Comparison of ENCODE assay signal across 1 cellular context in the genomic region with DNA sequence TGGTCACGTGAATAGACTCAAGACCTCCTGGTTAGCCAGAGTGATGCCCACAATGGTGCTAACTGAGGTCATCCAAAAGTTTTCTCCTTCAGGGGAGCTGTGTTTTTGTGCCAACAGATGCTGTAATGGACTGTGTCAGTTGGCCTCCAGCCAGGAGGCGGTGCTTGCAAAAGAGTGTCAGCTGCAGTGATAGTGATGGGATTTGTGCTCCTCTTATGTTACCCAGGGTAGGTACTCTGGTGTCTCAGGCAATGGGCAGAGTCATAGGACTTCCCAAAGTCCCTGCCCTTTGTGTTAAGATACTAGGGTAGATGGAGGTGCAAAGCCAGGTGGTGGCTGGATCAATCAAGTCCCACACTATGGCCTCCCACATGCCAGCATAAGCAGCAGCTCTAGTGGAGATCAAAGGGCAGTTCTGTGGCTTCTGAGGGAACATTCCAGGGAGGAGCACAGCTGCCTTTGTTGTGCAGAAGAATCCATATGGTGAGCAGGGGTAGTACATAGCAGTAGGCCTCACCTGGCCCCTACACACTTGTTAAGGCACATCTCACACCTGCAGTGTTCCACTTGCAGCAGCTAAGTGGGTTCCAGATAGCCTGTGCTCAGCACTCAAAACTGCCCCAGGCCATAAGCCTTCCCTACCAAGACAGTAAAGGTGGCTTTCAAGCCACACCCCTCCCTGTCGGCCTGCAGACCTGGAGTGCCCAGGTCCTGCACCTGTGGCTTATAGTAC.
TF ChIP-seq lines count a peak whose summit lies in the region.

No MANE protein-coding gene starts in this region.

TF ChIP-seq in HEK293, 187 proteins besides CTCF, POLR2A, EP300 and RAD21 (continued from another document and continues in another):
- TF ChIP-seq, protein P1, sequence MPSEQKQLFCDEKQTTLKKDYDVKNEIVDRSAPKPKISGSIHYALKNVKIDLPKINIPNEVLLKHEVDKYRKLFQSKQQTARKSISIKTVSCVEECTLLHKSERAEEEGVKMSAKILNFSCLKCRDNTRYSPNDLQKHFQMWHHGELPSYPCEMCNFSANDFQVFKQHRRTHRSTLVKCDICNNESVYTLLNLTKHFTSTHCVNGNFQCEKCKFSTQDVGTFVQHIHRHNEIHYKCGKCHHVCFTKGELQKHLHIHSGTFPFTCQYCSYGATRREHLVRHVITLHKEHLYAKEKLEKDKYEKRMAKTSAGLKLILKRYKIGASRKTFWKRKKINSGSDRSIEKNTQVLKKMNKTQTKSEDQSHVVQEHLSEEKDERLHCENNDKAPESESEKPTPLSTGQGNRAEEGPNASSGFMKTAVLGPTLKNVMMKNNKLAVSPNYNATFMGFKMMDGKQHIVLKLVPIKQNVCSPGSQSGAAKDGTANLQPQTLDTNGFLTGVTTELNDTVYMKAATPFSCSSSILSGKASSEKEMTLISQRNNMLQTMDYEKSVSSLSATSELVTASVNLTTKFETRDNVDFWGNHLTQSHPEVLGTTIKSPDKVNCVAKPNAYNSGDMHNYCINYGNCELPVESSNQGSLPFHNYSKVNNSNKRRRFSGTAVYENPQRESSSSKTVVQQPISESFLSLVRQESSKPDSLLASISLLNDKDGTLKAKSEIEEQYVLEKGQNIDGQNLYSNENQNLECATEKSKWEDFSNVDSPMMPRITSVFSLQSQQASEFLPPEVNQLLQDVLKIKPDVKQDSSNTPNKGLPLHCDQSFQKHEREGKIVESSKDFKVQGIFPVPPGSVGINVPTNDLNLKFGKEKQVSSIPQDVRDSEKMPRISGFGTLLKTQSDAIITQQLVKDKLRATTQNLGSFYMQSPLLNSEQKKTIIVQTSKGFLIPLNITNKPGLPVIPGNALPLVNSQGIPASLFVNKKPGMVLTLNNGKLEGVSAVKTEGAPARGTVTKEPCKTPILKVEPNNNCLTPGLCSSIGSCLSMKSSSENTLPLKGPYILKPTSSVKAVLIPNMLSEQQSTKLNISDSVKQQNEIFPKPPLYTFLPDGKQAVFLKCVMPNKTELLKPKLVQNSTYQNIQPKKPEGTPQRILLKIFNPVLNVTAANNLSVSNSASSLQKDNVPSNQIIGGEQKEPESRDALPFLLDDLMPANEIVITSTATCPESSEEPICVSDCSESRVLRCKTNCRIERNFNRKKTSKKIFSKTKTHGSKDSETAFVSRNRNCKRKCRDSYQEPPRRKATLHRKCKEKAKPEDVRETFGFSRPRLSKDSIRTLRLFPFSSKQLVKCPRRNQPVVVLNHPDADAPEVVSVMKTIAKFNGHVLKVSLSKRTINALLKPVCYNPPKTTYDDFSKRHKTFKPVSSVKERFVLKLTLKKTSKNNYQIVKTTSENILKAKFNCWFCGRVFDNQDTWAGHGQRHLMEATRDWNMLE (tag by site-specific recombination; conservative IDR thresholded peaks at IDR 0.05; ENCODE audit: low read depth), result no peak
- TF ChIP-seq ZNF585B (tag by site-specific recombination; IDR thresholded peaks at IDR 0.05), result no peak
- TF ChIP-seq, protein P2, sequence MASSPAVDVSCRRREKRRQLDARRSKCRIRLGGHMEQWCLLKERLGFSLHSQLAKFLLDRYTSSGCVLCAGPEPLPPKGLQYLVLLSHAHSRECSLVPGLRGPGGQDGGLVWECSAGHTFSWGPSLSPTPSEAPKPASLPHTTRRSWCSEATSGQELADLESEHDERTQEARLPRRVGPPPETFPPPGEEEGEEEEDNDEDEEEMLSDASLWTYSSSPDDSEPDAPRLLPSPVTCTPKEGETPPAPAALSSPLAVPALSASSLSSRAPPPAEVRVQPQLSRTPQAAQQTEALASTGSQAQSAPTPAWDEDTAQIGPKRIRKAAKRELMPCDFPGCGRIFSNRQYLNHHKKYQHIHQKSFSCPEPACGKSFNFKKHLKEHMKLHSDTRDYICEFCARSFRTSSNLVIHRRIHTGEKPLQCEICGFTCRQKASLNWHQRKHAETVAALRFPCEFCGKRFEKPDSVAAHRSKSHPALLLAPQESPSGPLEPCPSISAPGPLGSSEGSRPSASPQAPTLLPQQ (tag by site-specific recombination; IDR thresholded peaks at IDR 0.05), result no peak
- TF ChIP-seq ZNF707 (tag by site-specific recombination; IDR thresholded peaks at IDR 0.05), result no peak
- TF ChIP-seq ZNF501 (tag by site-specific recombination; IDR thresholded peaks at IDR 0.05), result no peak
- TF ChIP-seq ZNF366 (tag by site-specific recombination; conservative IDR thresholded peaks at IDR 0.05), result peak; percentile 32; the same call in 1 of the 2 replicates
- TF ChIP-seq SP7 (tag by site-specific recombination; IDR thresholded peaks at IDR 0.05), result no peak
- no peak for TF ChIP-seq ZSCAN30 (tag by site-specific recombination; IDR thresholded peaks at IDR 0.05)
- TF ChIP-seq ZBTB20 (tag by site-specific recombination; IDR thresholded peaks at IDR 0.05), result 0 out of 2 replicates have a peak, but pooled peaks have one; percentile 26
- peak; percentile 62 for TF ChIP-seq ZNF629 (tag by site-specific recombination; IDR thresholded peaks at IDR 0.05)
- TF ChIP-seq ZNF335 (tag by site-specific recombination; conservative IDR thresholded peaks at IDR 0.05), result peak; percentile 31; the same call in 1 of the 2 replicates
- no peak for TF ChIP-seq ZNF140 (tag by site-specific recombination; IDR thresholded peaks at IDR 0.05)
- TF ChIP-seq, protein P3, sequence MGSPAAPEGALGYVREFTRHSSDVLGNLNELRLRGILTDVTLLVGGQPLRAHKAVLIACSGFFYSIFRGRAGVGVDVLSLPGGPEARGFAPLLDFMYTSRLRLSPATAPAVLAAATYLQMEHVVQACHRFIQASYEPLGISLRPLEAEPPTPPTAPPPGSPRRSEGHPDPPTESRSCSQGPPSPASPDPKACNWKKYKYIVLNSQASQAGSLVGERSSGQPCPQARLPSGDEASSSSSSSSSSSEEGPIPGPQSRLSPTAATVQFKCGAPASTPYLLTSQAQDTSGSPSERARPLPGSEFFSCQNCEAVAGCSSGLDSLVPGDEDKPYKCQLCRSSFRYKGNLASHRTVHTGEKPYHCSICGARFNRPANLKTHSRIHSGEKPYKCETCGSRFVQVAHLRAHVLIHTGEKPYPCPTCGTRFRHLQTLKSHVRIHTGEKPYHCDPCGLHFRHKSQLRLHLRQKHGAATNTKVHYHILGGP (tag by site-specific recombination; IDR thresholded peaks at IDR 0.05), result no peak
- TF ChIP-seq ZNF670 (tag by site-specific recombination; IDR thresholded peaks at IDR 0.05; ENCODE audit: low read depth), result no peak
- no peak for TF ChIP-seq ZNF544 (tag by site-specific recombination; IDR thresholded peaks at IDR 0.05)
- no peak for TF ChIP-seq ZBTB48 (tag by site-specific recombination; IDR thresholded peaks at IDR 0.05)
- TF ChIP-seq ZNF624 (tag by site-specific recombination; IDR thresholded peaks at IDR 0.05), result no peak
- TF ChIP-seq ZNF426 (tag by site-specific recombination; IDR thresholded peaks at IDR 0.05), result no peak
- TF ChIP-seq SP3 (tag by site-specific recombination; IDR thresholded peaks at IDR 0.05), result no peak
- TF ChIP-seq ZNF274 (IDR thresholded peaks at IDR 0.05; ENCODE audit: low read length), result no peak
- no peak for TF ChIP-seq ZNF274 (tag by site-specific recombination; IDR thresholded peaks at IDR 0.05; ENCODE audit: borderline replicate concordance)
- TF ChIP-seq, protein P4, sequence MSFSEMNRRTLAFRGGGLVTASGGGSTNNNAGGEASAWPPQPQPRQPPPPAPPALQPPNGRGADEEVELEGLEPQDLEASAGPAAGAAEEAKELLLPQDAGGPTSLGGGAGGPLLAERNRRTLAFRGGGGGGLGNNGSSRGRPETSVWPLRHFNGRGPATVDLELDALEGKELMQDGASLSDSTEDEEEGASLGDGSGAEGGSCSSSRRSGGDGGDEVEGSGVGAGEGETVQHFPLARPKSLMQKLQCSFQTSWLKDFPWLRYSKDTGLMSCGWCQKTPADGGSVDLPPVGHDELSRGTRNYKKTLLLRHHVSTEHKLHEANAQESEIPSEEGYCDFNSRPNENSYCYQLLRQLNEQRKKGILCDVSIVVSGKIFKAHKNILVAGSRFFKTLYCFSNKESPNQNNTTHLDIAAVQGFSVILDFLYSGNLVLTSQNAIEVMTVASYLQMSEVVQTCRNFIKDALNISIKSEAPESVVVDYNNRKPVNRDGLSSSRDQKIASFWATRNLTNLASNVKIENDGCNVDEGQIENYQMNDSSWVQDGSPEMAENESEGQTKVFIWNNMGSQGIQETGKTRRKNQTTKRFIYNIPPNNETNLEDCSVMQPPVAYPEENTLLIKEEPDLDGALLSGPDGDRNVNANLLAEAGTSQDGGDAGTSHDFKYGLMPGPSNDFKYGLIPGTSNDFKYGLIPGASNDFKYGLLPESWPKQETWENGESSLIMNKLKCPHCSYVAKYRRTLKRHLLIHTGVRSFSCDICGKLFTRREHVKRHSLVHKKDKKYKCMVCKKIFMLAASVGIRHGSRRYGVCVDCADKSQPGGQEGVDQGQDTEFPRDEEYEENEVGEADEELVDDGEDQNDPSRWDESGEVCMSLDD (tag by site-specific recombination; IDR thresholded peaks at IDR 0.05), result no peak
- 0 out of 2 replicates have a peak, but pooled peaks have one; percentile 20 for TF ChIP-seq GLIS2 (tag by site-specific recombination; IDR thresholded peaks at IDR 0.05)
- TF ChIP-seq, protein P5, sequence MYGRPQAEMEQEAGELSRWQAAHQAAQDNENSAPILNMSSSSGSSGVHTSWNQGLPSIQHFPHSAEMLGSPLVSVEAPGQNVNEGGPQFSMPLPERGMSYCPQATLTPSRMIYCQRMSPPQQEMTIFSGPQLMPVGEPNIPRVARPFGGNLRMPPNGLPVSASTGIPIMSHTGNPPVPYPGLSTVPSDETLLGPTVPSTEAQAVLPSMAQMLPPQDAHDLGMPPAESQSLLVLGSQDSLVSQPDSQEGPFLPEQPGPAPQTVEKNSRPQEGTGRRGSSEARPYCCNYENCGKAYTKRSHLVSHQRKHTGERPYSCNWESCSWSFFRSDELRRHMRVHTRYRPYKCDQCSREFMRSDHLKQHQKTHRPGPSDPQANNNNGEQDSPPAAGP (tag by site-specific recombination; IDR thresholded peaks at IDR 0.05), result no peak
- TF ChIP-seq ZNF24 (tag by site-specific recombination; IDR thresholded peaks at IDR 0.05), result no peak
- TF ChIP-seq ZNF214 (tag by site-specific recombination; IDR thresholded peaks at IDR 0.05; ENCODE audit: borderline replicate concordance), result no peak
- TF ChIP-seq GLI4 (tag by site-specific recombination; IDR thresholded peaks at IDR 0.05), result no peak
- TF ChIP-seq ZNF660 (tag by site-specific recombination; IDR thresholded peaks at IDR 0.05), result peak; percentile 48; the same call in 1 of the 2 replicates
- TF ChIP-seq, protein P6, sequence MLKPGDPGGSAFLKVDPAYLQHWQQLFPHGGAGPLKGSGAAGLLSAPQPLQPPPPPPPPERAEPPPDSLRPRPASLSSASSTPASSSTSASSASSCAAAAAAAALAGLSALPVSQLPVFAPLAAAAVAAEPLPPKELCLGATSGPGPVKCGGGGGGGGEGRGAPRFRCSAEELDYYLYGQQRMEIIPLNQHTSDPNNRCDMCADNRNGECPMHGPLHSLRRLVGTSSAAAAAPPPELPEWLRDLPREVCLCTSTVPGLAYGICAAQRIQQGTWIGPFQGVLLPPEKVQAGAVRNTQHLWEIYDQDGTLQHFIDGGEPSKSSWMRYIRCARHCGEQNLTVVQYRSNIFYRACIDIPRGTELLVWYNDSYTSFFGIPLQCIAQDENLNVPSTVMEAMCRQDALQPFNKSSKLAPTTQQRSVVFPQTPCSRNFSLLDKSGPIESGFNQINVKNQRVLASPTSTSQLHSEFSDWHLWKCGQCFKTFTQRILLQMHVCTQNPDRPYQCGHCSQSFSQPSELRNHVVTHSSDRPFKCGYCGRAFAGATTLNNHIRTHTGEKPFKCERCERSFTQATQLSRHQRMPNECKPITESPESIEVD (tag by site-specific recombination; IDR thresholded peaks at IDR 0.05), result no peak
- TF ChIP-seq ZFP41 (tag by site-specific recombination; IDR thresholded peaks at IDR 0.05; ENCODE audit: borderline replicate concordance), result no peak
- TF ChIP-seq ZNF175 (tag by site-specific recombination; IDR thresholded peaks at IDR 0.05), result no peak
- TF ChIP-seq, protein P7, sequence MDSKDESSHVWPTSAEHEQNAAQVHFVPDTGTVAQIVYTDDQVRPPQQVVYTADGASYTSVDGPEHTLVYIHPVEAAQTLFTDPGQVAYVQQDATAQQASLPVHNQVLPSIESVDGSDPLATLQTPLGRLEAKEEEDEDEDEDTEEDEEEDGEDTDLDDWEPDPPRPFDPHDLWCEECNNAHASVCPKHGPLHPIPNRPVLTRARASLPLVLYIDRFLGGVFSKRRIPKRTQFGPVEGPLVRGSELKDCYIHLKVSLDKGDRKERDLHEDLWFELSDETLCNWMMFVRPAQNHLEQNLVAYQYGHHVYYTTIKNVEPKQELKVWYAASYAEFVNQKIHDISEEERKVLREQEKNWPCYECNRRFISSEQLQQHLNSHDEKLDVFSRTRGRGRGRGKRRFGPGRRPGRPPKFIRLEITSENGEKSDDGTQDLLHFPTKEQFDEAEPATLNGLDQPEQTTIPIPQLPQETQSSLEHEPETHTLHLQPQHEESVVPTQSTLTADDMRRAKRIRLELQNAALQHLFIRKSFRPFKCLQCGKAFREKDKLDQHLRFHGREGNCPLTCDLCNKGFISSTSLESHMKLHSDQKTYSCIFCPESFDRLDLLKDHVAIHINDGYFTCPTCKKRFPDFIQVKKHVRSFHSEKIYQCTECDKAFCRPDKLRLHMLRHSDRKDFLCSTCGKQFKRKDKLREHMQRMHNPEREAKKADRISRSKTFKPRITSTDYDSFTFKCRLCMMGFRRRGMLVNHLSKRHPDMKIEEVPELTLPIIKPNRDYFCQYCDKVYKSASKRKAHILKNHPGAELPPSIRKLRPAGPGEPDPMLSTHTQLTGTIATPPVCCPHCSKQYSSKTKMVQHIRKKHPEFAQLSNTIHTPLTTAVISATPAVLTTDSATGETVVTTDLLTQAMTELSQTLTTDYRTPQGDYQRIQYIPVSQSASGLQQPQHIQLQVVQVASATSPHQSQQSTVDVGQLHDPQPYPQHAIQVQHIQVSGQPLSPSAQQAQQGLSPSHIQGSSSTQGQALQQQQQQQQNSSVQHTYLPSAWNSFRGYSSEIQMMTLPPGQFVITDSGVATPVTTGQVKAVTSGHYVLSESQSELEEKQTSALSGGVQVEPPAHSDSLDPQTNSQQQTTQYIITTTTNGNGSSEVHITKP (tag by site-specific recombination; IDR thresholded peaks at IDR 0.05), result peak; percentile 55; the same call in 1 of the 2 replicates
- TF ChIP-seq, protein P8, sequence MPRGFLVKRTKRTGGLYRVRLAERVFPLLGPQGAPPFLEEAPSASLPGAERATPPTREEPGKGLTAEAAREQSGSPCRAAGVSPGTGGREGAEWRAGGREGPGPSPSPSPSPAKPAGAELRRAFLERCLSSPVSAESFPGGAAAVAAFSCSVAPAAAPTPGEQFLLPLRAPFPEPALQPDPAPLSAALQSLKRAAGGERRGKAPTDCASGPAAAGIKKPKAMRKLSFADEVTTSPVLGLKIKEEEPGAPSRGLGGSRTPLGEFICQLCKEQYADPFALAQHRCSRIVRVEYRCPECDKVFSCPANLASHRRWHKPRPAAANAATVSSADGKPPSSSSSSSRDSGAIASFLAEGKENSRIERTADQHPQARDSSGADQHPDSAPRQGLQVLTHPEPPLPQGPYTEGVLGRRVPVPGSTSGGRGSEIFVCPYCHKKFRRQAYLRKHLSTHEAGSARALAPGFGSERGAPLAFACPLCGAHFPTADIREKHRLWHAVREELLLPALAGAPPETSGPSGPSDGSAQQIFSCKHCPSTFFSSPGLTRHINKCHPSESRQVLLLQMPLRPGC (tag by site-specific recombination; IDR thresholded peaks at IDR 0.05), result no peak
- TF ChIP-seq, protein P9, sequence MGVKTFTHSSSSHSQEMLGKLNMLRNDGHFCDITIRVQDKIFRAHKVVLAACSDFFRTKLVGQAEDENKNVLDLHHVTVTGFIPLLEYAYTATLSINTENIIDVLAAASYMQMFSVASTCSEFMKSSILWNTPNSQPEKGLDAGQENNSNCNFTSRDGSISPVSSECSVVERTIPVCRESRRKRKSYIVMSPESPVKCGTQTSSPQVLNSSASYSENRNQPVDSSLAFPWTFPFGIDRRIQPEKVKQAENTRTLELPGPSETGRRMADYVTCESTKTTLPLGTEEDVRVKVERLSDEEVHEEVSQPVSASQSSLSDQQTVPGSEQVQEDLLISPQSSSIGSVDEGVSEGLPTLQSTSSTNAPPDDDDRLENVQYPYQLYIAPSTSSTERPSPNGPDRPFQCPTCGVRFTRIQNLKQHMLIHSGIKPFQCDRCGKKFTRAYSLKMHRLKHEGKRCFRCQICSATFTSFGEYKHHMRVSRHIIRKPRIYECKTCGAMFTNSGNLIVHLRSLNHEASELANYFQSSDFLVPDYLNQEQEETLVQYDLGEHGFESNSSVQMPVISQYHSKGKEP (tag by site-specific recombination; IDR thresholded peaks at IDR 0.05), result no peak
